In the genomic region with DNA sequence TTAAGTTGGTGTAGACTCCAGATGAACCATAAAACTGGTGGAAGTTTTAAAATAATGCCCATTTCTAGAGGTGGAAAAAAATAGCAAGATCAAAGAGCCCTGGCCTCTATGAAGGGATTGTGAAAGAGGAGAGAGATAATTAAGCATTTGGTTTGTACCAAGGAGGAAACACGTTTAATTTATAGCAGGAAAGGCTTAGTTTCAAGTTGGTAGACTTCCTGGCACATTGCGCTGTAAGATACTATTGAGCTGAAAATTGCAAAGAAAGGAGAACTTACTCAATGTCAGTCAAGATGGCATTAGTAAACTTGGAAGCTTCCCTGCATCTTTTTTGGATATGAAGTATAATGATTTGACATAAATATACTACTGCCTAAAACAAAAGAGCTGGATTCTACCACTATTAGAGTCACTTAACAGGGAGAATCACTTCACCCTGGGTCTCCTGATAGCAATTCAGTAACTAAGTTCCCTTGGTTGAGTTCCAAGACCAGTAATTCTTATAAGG, we compare ENCODE assay signal across 14 cellular contexts.
"Had no signal": no experiment of that assay in that cellular context is flagged by ENCODE, and none has a peak within 500 bp of the region (broad histone marks: within the 10 kb centered on the region; RNA-seq: fewer than 3 reads in every experiment).

No MANE protein-coding gene starts in this region.

- H3K4me1 Mint-ChIP-seq: activated CD4-positive, alpha-beta memory T cell treated with anti-CD3 and anti-CD28 coated beads, Interleukin-2, amount 10 ng/mL, durations not matched to agents 7 days and 5 days had no signal

- H3K4me2 ChIP-seq: hepatocyte, neural progenitor cell had no signal

- H3K27me3 Mint-ChIP-seq: stimulated activated memory B cell treated with anti-CD40 and anti-IgM and Interleukin-4, amounts not matched to agents 10 μg/mL and 1 μg/mL and 100 μg/mL, for 72 hours had no signal

- H3K36me3 Mint-ChIP-seq: neural progenitor cell; stimulated activated memory B cell treated with anti-CD40 and anti-IgM and Interleukin-4, amounts not matched to agents 10 μg/mL and 1 μg/mL and 100 μg/mL, for 72 hours had no signal

- H3K27ac Mint-ChIP-seq: activated CD4-positive, alpha-beta memory T cell treated with anti-CD3 and anti-CD28 coated beads, Interleukin-2, amount 10 ng/mL, durations not matched to agents 7 days and 5 days; activated T-cell treated with anti-CD3 and anti-CD28 coated beads, Interleukin-2, amount 50 U/mL, for 24 hours; neural progenitor cell; stimulated activated memory B cell treated with anti-CD40 and anti-IgM and Interleukin-4, amounts not matched to agents 10 μg/mL and 1 μg/mL and 100 μg/mL, for 72 hours had no signal

- H3K9me3 ChIP-seq: adrenal gland, pancreas, thyroid gland had no signal

- H3K4me3 Mint-ChIP-seq: activated CD4-positive, alpha-beta memory T cell treated with anti-CD3 and anti-CD28 coated beads, Interleukin-2, amount 10 ng/mL, durations not matched to agents 7 days and 5 days; activated T-cell treated with anti-CD3 and anti-CD28 coated beads, Interleukin-2, amount 50 U/mL, for 24 hours; neural progenitor cell; stimulated activated memory B cell treated with anti-CD40 and anti-IgM and Interleukin-4, amounts not matched to agents 10 μg/mL and 1 μg/mL and 100 μg/mL, for 72 hours had no signal

- H3K27me3 ChIP-seq: adrenal gland, hepatocyte, neural progenitor cell, pancreas, thyroid gland had no signal

- H3K4me1 ChIP-seq: adrenal gland, neural progenitor cell had no signal

- FAIRE-seq: pancreas, urothelium cell line had no signal

- ATAC-seq: pancreas; stimulated activated memory B cell treated with anti-CD40 and anti-IgM and Interleukin-4, amounts not matched to agents 10 μg/mL and 1 μg/mL and 100 μg/mL, for 72 hours had no signal

- H3K9ac ChIP-seq: neural progenitor cell had no signal

- H2AFZ ChIP-seq: hepatocyte, neural progenitor cell had no signal

- H3K79me2 ChIP-seq: hepatocyte had no signal

- H3K9me3 Mint-ChIP-seq: activated CD4-positive, alpha-beta memory T cell treated with anti-CD3 and anti-CD28 coated beads, Interleukin-2, amount 10 ng/mL, durations not matched to agents 7 days and 5 days; activated T-cell treated with anti-CD3 and anti-CD28 coated beads, Interleukin-2, amount 50 U/mL, for 24 hours; neural progenitor cell; stimulated activated memory B cell treated with anti-CD40 and anti-IgM and Interleukin-4, amounts not matched to agents 10 μg/mL and 1 μg/mL and 100 μg/mL, for 72 hours had no signal

- H3K27ac ChIP-seq: adrenal gland, hepatocyte, neural progenitor cell, pancreas, thyroid gland had no signal

- DNase-seq: activated CD4-positive, alpha-beta memory T cell treated with anti-CD3 and anti-CD28 coated beads, Interleukin-2, amount 10 ng/mL, durations not matched to agents 7 days and 5 days; activated CD4-positive, alpha-beta T cell treated with anti-CD3 and anti-CD28 coated beads for 4 hours; activated naive CD4-positive, alpha-beta T cell treated with anti-CD3 and anti-CD28 coated beads, Interleukin-2, amount 50 U/mL, for 16 hours; activated T-cell treated with anti-CD3 and anti-CD28 coated beads, Interleukin-2, amount 50 U/mL, for 24 hours; adrenal gland; caudate nucleus; islet precursor cell; pancreas; thyroid gland had no signal

- H3K36me3 ChIP-seq: adrenal gland, neural progenitor cell, pancreas, thyroid gland had no signal

- H3K4me3 ChIP-seq: adrenal gland, hepatocyte, lung, neural progenitor cell, pancreas, thyroid gland had no signal
